ENCODE assay signal across 20 cellular contexts in genomic region chr4:1542516-1543320, GRCh38.
"Had no signal": no experiment of that assay in that cellular context is flagged by ENCODE, and none has a peak within 500 bp of the region (broad histone marks: within the 10 kb centered on the region; RNA-seq: fewer than 3 reads in every experiment).

No MANE protein-coding gene starts in this region.

- H3K4me1 ChIP-seq: ascending aorta, breast epithelium, thyroid gland had no signal

- H3K9me3 ChIP-seq: ascending aorta, breast epithelium, thyroid gland had no signal

- H3K4me3 Mint-ChIP-seq: mesothelial cell of epicardium; nephron; T-helper 1 cell treated with Interleukin-12 subunit alpha and Interleukin-12 subunit beta and Interleukin-4 antibody, amounts not matched to agents 30 μg/mL and 1 μg/mL, for 36 hours had no signal

- DNase-seq: activated CD8-positive, alpha-beta memory T cell treated with anti-CD3 and anti-CD28 coated beads for 24 hours; activated CD8-positive, alpha-beta memory T cell treated with anti-CD3 and anti-CD28 coated beads, Interleukin-2, amount 50 U/mL, for 48 hours; activated effector memory CD4-positive, alpha-beta T cell treated with Interleukin-2 at 50 U/mL for 16 hours; activated naive CD4-positive, alpha-beta T cell treated with anti-CD3 and anti-CD28 coated beads, Interleukin-2, amount 50 U/mL, for 16 hours; activated T-cell treated with anti-CD3 and anti-CD28 coated beads, Interleukin-2, amount 50 U/mL, for 48 hours; cerebellar nuclear complex; effector CD4-positive, alpha-beta T cell; left colon; nucleus accumbens; stimulated activated CD4-positive, alpha-beta T cell treated with anti-CD3 and anti-CD28 coated beads, Interleukin-12 subunit alpha, Interleukin-12 subunit beta, amount 100 ng/mL, for 4 hours; stimulated activated CD4-positive, alpha-beta T cell treated with anti-CD3 and anti-CD28 coated beads, Interleukin-1b, Interleukin-23, amount 100 ng/mL, for 48 hours; stimulated activated naive CD4-positive, alpha-beta T cell treated with Interleukin-2 at 50 U/mL for 16 hours had no signal

- H3K27me3 ChIP-seq: ascending aorta, thyroid gland had no signal

- FAIRE-seq: frontal cortex had no signal

- H3K36me3 ChIP-seq: ascending aorta, breast epithelium, thyroid gland had no signal

- H3K27ac Mint-ChIP-seq: mesothelial cell of epicardium; T-helper 1 cell treated with Interleukin-12 subunit alpha and Interleukin-12 subunit beta and Interleukin-4 antibody, amounts not matched to agents 30 μg/mL and 1 μg/mL, for 36 hours had no signal

- H3K27ac ChIP-seq: ascending aorta, breast epithelium had no signal

- H3K9me3 Mint-ChIP-seq: mesothelial cell of epicardium; nephron; T-helper 1 cell treated with Interleukin-12 subunit alpha and Interleukin-12 subunit beta and Interleukin-4 antibody, amounts not matched to agents 30 μg/mL and 1 μg/mL, for 36 hours had no signal

- ATAC-seq: activated CD4-positive, CD25-positive, alpha-beta regulatory T cell treated with anti-CD3 and anti-CD28 coated beads, Interleukin-2, amount 50 U/mL, for 24 hours; left colon had no signal

- H3K36me3 Mint-ChIP-seq: mesothelial cell of epicardium had no signal

- H3K4me3 ChIP-seq: ascending aorta, breast epithelium, thyroid gland had no signal
